ENCODE assay signal across 12 cellular contexts in genomic region chr2:11483806-11484147, GRCh38. TPM values are rescaled to one million over a fixed set of nuclear protein-coding genes. Genes with fewer than 3 reads are reported as not detected.
A peak's percentile ranks its signal among the peaks of the same experiment; 100 is the strongest.
DNase-seq lines count a peak whose midpoint lies in the region; ATAC-seq, FAIRE-seq and TF ChIP-seq lines count a peak whose summit lies in the region.
"Had no signal": no experiment of that assay in that cellular context is flagged by ENCODE, and none has a peak within 500 bp of the region (broad histone marks: within the 10 kb centered on the region; RNA-seq: fewer than 3 reads in every experiment).

No MANE protein-coding gene starts in this region.

- H3K9ac ChIP-seq in HepG2 (ENCODE audit: insufficient read depth, low read depth, low read length): peak overlapping the region; percentile 86

- H3K36me3 ChIP-seq in HepG2 (replicated peaks in 1 of 2; ENCODE audit: control insufficient read depth in 1 of 2, insufficient read depth in 2 of 2, low read length in 2 of 2): peaks cover 0 to 2% of the 10 kb centered on the region in 2 experiments; a peak in 1 of 5 replicates
- H3K36me3 ChIP-seq in right lobe of liver: no peaks in the 10 kb centered on the region
- no peaks in the 10 kb centered on the region for H3K36me3 ChIP-seq in SJCRH30
- H3K36me3 ChIP-seq: colonic mucosa had no signal

- no peak for TF ChIP-seq CTCF in HepG2 (CRISPR knock-in tag; IDR thresholded peaks at IDR 0.05)
- TF ChIP-seq CTCF in right lobe of liver (IDR thresholded peaks at IDR 0.05): no peak

- TF ChIP-seq EP300 in HepG2 (IDR thresholded peaks at IDR 0.05; ENCODE audit: low read depth in 2 of 2, low read length in 2 of 2) (no peak; a peak in 1 of 4 replicates), HepG2 (CRISPR knock-in tag; IDR thresholded peaks at IDR 0.05; ENCODE audit: borderline replicate concordance) (no peak)

- H3K4me1 ChIP-seq in HepG2 (ENCODE audit: insufficient read depth, low read length): peaks cover 82% of the 10 kb centered on the region
- H3K4me1 ChIP-seq in right lobe of liver: no peaks in the 10 kb centered on the region
- peaks cover 35% of the 10 kb centered on the region for H3K4me1 ChIP-seq in SJCRH30
- H3K4me1 ChIP-seq: colonic mucosa had no signal

- ATAC-seq in HepG2: no peak
- ATAC-seq in right lobe of liver: no peak

- in situ Hi-C loops in HepG2 (cut with HindIII; ENCODE audit: extremely low pct_ligation_motif_present, low pct_unique_long_range_greater_than_20kb): no loop called here

- TF ChIP-seq POLR2A in HepG2 (IDR thresholded peaks at IDR 0.05; ENCODE audit: insufficient read depth in 1 of 2, low read depth in 2 of 2, low read length in 2 of 2) (no peak), right lobe of liver (IDR thresholded peaks at IDR 0.05) (no peak)

- no peak overlapping the region for H2AFZ ChIP-seq in HepG2 (ENCODE audit: low read length)

- intact Hi-C loops in HepG2 (cut with micrococcal nuclease; ENCODE audit: unreplicated experiment) (loop anchor here (1.0 to 2.0 kb wide), 2 partner anchors 15 to 23 kb away; no protein-coding TSS in a partner anchor), right lobe of liver (cut with DNase I) (loop anchor here (5.0 kb wide), 2 partner anchors 99 to 104 kb away; no protein-coding TSS in a partner anchor)

- H3K4me2 ChIP-seq in HepG2 (ENCODE audit: low read depth, low read length): peak overlapping the region; percentile 78

- H4K20me1 ChIP-seq in HepG2 (ENCODE audit: insufficient read depth, low read length): no peaks in the 10 kb centered on the region

- H3K9me3 ChIP-seq in HepG2 (ENCODE audit: low read length): no peaks in the 10 kb centered on the region
- no peaks in the 10 kb centered on the region for H3K9me3 ChIP-seq in right lobe of liver
- H3K9me3 ChIP-seq in SJCRH30 (replicated peaks): no peaks in the 10 kb centered on the region
- H3K9me3 ChIP-seq: colonic mucosa had no signal

- WGBS in HepG2 (ENCODE audit: low lambda C conversion rate): 32% methylated on average over 1 of the region's 1 CpG
- WGBS in right lobe of liver (ENCODE audit: insufficient coverage, low coverage, low lambda C conversion rate, missing lambda C conversion rate): 54% methylated on average over 1 of the region's 1 CpG

- no peak for TF ChIP-seq RAD21 in HepG2 (CRISPR knock-in tag; IDR thresholded peaks at IDR 0.05)

- FAIRE-seq in HepG2 (lab: Jason Lieb, UNC): no peak

- no TSS peak for BruUV-seq in HepG2 (replicated peaks; lab: Mats Ljungman, UMichigan)

- peaks cover 59% of the 10 kb centered on the region for H3K79me2 ChIP-seq in HepG2 (ENCODE audit: insufficient read depth, low read length)

- H3K27me3 ChIP-seq in HepG2 (ENCODE audit: control insufficient read depth in 1 of 2, insufficient read depth in 2 of 2, low read length in 2 of 2): no peaks in the 10 kb centered on the region
- no peaks in the 10 kb centered on the region for H3K27me3 ChIP-seq in right lobe of liver
- no peaks in the 10 kb centered on the region for H3K27me3 ChIP-seq in SJCRH30

- CTCF ChIA-PET in HepG2 (lab: Yijun Ruan, JAX; ENCODE audit: low intra/inter-chr PET ratio, low total read pairs): interaction anchor here (1.2 to 1.6 kb wide), 2 partner anchors 56 to 99 kb away, joined by 3 to 4 read pairs; no protein-coding TSS in a partner anchor

- POLR2A ChIA-PET in HepG2 (lab: Yijun Ruan, JAX): interaction anchor here (1.1 to 7.2 kb wide), 8 partner anchors 15 to 101 kb away, joined by 3 to 102 read pairs (median 13); no protein-coding TSS in a partner anchor

- no peak for DNase-seq in HepG2 (ENCODE audit: low spot score)
- no peak for DNase-seq in right lobe of liver
- DNase-seq in SJCRH30: peak; percentile 25 to 70
- peak; percentile 35 for DNase-seq in left kidney (ENCODE audit: low read depth, low spot score)
- no peak for DNase-seq in activated CD8-positive, alpha-beta memory T cell treated with anti-CD3 and anti-CD28 coated beads, Interleukin-2, amount 50 U/mL, for 48 hours
- no peak for DNase-seq in GOT3 (lab: John Stamatoyannopoulos, UW)
- DNase-seq in NCI-H2081 treated with DMSO at 0.1 percent for 48 hours (lab: John Stamatoyannopoulos, UW): no peak
- DNase-seq in stimulated activated CD4-positive, alpha-beta T cell treated with anti-CD3 and anti-CD28 coated beads, Interleukin-15, amount 100 ng/mL, for 24 hours: no peak
- DNase-seq: activated CD4-positive, alpha-beta T cell treated with anti-CD3 and anti-CD28 coated beads, Interleukin-2, amount 10 ng/mL, durations not matched to agents 24 days and 14 days; foreskin melanocyte; NCI-H226 had no signal

- H3K4me3 ChIP-seq in HepG2 (replicated peaks in 1 of 3; ENCODE audit: insufficient read depth in 1 of 3, low read depth in 2 of 3, low read length in 3 of 3) (peak overlapping the region; percentile 68 to 98 (median 86)), right lobe of liver (peak overlapping the region in 1 of 3 donors; percentile 38), SJCRH30 (no peak overlapping the region)

- H3K27ac ChIP-seq in HepG2 (ENCODE audit: extremely low read length, insufficient read depth, low read length): peak overlapping the region; percentile 85
- no peak overlapping the region for H3K27ac ChIP-seq in right lobe of liver
- peak overlapping the region; percentile 45; the same call in 1 of the 2 replicates for H3K27ac ChIP-seq in SJCRH30
- H3K27ac ChIP-seq: colonic mucosa had no signal

TF ChIP-seq in HepG2, 621 proteins besides CTCF, POLR2A, EP300 and RAD21 (continues in another document):
- TF ChIP-seq GTF2F1 (IDR thresholded peaks at IDR 0.05; ENCODE audit: low read length) (no peak), SRSF9 (IDR thresholded peaks at IDR 0.05; ENCODE audit: borderline replicate concordance, insufficient read depth, low read depth, low read length, poor library complexity, severe bottlenecking) (no peak), ZNF749 (CRISPR knock-in tag; IDR thresholded peaks at IDR 0.05; ENCODE audit: borderline replicate concordance) (0 out of 2 replicates have a peak, but pooled peaks have one; percentile 4), NFIC (IDR thresholded peaks at IDR 0.05; ENCODE audit: low read length) (0 out of 2 replicates have a peak, but pooled peaks have one; percentile 30), SKI (IDR thresholded peaks at IDR 0.05; ENCODE audit: partially characterized antibody) (no peak), ZNF780A (CRISPR knock-in tag; IDR thresholded peaks at IDR 0.05) (no peak)

RNA-seq across cellular contexts. Expression of gene E2F6, which starts 17.8 kb away (rescaled TPM):
- 36.0 and 40.1 TPM in 2 replicates for total RNA-seq in HepG2 (2016; rRNA removed; fragmentation: Illumina TruSeq; extraction: Trizol)
- total RNA-seq in HepG2 (2016; cell fraction: cytosol; rRNA removed; fragmentation: Illumina TruSeq; extraction: Trizol; ENCODE audit: low read depth): 13.0 and 13.9 TPM in 2 replicates
- 36.8 and 38.9 TPM in 2 replicates for total RNA-seq in HepG2 (2016; cell fraction: insoluble cytoplasmic fraction; rRNA removed; fragmentation: Illumina TruSeq; extraction: Trizol)
- total RNA-seq in HepG2 (2016; cell fraction: membrane; rRNA removed; fragmentation: Illumina TruSeq; extraction: Trizol): 37.8 and 40.8 TPM in 2 replicates
- 35.5 and 39.9 TPM in 2 replicates for total RNA-seq in HepG2 (2016; cell fraction: nucleus; rRNA removed; fragmentation: Illumina TruSeq; extraction: Trizol)
- polyA plus RNA-seq in HepG2 (2011; rRNA removed): 22.6 and 27.3 TPM in 2 replicates
- 9.9 and 16.5 TPM in 2 replicates for polyA plus RNA-seq in HepG2 (2011; cell fraction: cytosol; rRNA removed)
- 15.6 and 16.3 TPM in 2 replicates for polyA plus RNA-seq in HepG2 (2011; cell fraction: nucleus; rRNA removed)
- 28.6 and 31.7 TPM in 2 replicates for polyA plus RNA-seq in HepG2 (2012)
- 10.7 and 15.9 TPM in 2 replicates for polyA plus RNA-seq in HepG2 (2016; cell fraction: cytosol; fragmentation: Illumina TruSeq; extraction: Trizol; ENCODE audit: low read depth)
- 49.4 and 50.1 TPM in 2 replicates for polyA plus RNA-seq in HepG2 (2016; cell fraction: insoluble cytoplasmic fraction; fragmentation: Illumina TruSeq; extraction: Trizol; ENCODE audit: low read depth)
- polyA plus RNA-seq in HepG2 (2016; cell fraction: membrane; fragmentation: Illumina TruSeq; extraction: Trizol; ENCODE audit: low read depth): 27.3 and 31.7 TPM in 2 replicates
- polyA plus RNA-seq in HepG2 (2016; cell fraction: nucleus; fragmentation: Illumina TruSeq; extraction: Trizol; ENCODE audit: insufficient read depth, low read depth): 72.4 and 76.7 TPM in 2 replicates
- polyA minus RNA-seq in HepG2 (2011; rRNA and poly(A)+ RNA removed; ENCODE audit: low replicate concordance): 8.6 and 12.9 TPM in 2 replicates
- 10.9 and 11.8 TPM in 2 replicates for polyA minus RNA-seq in HepG2 (2011; cell fraction: cytosol; rRNA and poly(A)+ RNA removed)
- polyA minus RNA-seq in HepG2 (2011; cell fraction: nucleus; rRNA and poly(A)+ RNA removed): 32.4 and 33.1 TPM in 2 replicates
- 1 to 10 TPM; 4.4 to 9.9 (median 5.8) TPM for total RNA-seq in right lobe of liver
- total RNA-seq in SJCRH30 (2014; rRNA removed; shearing (Covaris generic)): 32.2 and 40.9 TPM in 2 replicates

RNA-seq across cellular contexts. Expression of gene GREB1, which starts 50.1 kb away (rescaled TPM):
- total RNA-seq in HepG2 (2016; rRNA removed; fragmentation: Illumina TruSeq; extraction: Trizol) (61.2 and 64.2 TPM in 2 replicates), right lobe of liver (10 to 100 TPM in 2 of 6 experiments, 1 to 10 TPM in 4; 1.6 to 19.5 (median 6.5) TPM)
- 22.9 and 28.7 TPM in 2 replicates for total RNA-seq in HepG2 (2016; cell fraction: cytosol; rRNA removed; fragmentation: Illumina TruSeq; extraction: Trizol; ENCODE audit: low read depth)
- total RNA-seq in HepG2 (2016; cell fraction: insoluble cytoplasmic fraction; rRNA removed; fragmentation: Illumina TruSeq; extraction: Trizol): 62.9 and 63.8 TPM in 2 replicates
- total RNA-seq in HepG2 (2016; cell fraction: membrane; rRNA removed; fragmentation: Illumina TruSeq; extraction: Trizol): 43.0 and 57.1 TPM in 2 replicates
- 118 and 132 TPM in 2 replicates for total RNA-seq in HepG2 (2016; cell fraction: nucleus; rRNA removed; fragmentation: Illumina TruSeq; extraction: Trizol)
- polyA plus RNA-seq in HepG2 (2011; rRNA removed): 26.8 and 31.3 TPM in 2 replicates
- 20.4 and 21.0 TPM in 2 replicates for polyA plus RNA-seq in HepG2 (2011; cell fraction: cytosol; rRNA removed)
- polyA plus RNA-seq in HepG2 (2011; cell fraction: nucleus; rRNA removed): 110 and 130 TPM in 2 replicates
- polyA plus RNA-seq in HepG2 (2012): 47.0 and 84.0 TPM in 2 replicates
- polyA plus RNA-seq in HepG2 (2016; cell fraction: cytosol; fragmentation: Illumina TruSeq; extraction: Trizol; ENCODE audit: low read depth): 10.7 and 14.3 TPM in 2 replicates
- 38.8 and 51.0 TPM in 2 replicates for polyA plus RNA-seq in HepG2 (2016; cell fraction: insoluble cytoplasmic fraction; fragmentation: Illumina TruSeq; extraction: Trizol; ENCODE audit: low read depth)
- polyA plus RNA-seq in HepG2 (2016; cell fraction: membrane; fragmentation: Illumina TruSeq; extraction: Trizol; ENCODE audit: low read depth): 17.8 and 18.3 TPM in 2 replicates
- 158 and 174 TPM in 2 replicates for polyA plus RNA-seq in HepG2 (2016; cell fraction: nucleus; fragmentation: Illumina TruSeq; extraction: Trizol; ENCODE audit: insufficient read depth, low read depth)
- 1.5 and 97.9 TPM in 2 replicates for polyA minus RNA-seq in HepG2 (2011; rRNA and poly(A)+ RNA removed; ENCODE audit: low replicate concordance)
- 60.3 and 64.2 TPM in 2 replicates for polyA minus RNA-seq in HepG2 (2011; cell fraction: cytosol; rRNA and poly(A)+ RNA removed)
- polyA minus RNA-seq in HepG2 (2011; cell fraction: nucleus; rRNA and poly(A)+ RNA removed): 142 and 160 TPM in 2 replicates
- 0.12 and 0.38 TPM in 2 replicates for total RNA-seq in SJCRH30 (2014; rRNA removed; shearing (Covaris generic))

Comparison
In these comparisons a context has a peak if more than half of its experiments do, and no peak if none do; other contexts are left out.
1. H3K27ac ChIP-seq: peak in HepG2 (single experiment) and SJCRH30 (single experiment); none in right lobe of liver (0 of 3).
2. DNase-seq: peak in SJCRH30 (2 of 2) and left kidney (single experiment); none in HepG2 (single experiment), right lobe of liver (0 of 3), activated CD8-positive, alpha-beta memory T cell treated with anti-CD3 and anti-CD28 coated beads, Interleukin-2, amount 50 U/mL, for 48 hours (single experiment), GOT3 (single experiment), NCI-H2081 treated with DMSO at 0.1 percent for 48 hours (single experiment) and stimulated activated CD4-positive, alpha-beta T cell treated with anti-CD3 and anti-CD28 coated beads, Interleukin-15, amount 100 ng/mL, for 24 hours (single experiment).